ENCODE assay signal across 18 cellular contexts in the genomic region with DNA sequence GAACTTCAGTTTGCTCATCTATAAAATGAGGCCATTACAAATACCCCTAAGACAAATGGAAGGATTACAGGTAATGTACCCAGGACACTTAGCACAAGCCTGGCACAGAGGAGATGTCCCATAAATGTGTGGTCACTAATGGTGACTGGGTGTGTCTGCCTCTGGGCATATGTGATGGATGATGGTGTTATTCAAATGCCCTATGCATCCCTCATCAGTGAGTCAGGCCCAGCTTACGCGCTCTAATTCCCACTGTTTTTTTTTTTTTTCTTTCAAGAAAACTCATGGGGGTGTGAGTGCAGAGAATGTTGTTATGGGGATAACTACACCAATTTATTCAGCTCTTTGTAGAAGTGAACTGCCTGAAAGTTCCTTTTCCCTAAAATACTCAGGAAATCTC. TPM values are rescaled to one million over a fixed set of nuclear protein-coding genes. Genes with fewer than 3 reads are reported as not detected.
A peak's percentile ranks its signal among the peaks of the same experiment; 100 is the strongest.
DNase-seq lines count a peak whose midpoint lies in the region; ATAC-seq and TF ChIP-seq lines count a peak whose summit lies in the region.
"Had no signal": no experiment of that assay in that cellular context is flagged by ENCODE, and none has a peak within 500 bp of the region (broad histone marks: within the 10 kb centered on the region; RNA-seq: fewer than 3 reads in every experiment).

No MANE protein-coding gene starts in this region.

- TF ChIP-seq CTCF in brain microvascular endothelial cell (IDR thresholded peaks at IDR 0.05; ENCODE audit: low read depth, low read length, missing control alignments): no peak
- TF ChIP-seq CTCF in OCI-LY7 (conservative IDR thresholded peaks at IDR 0.05; ENCODE audit: low read length): no peak
- no peak for TF ChIP-seq CTCF in GM10248 (IDR thresholded peaks at IDR 0.05; ENCODE audit: control extremely low read depth, extremely low read depth, low read depth, missing control alignments)

- H3K27ac ChIP-seq in brain microvascular endothelial cell: no peak overlapping the region
- no peak overlapping the region for H3K27ac ChIP-seq in OCI-LY7 (ENCODE audit: low read depth, low read length, poor library complexity, severe bottlenecking)

- H3K9me2 ChIP-seq in OCI-LY7 (ENCODE audit: insufficient read depth, low read length): no peaks in the 10 kb centered on the region

- POLR2A ChIA-PET in OCI-LY7 (lab: Charles Lee) (no interaction called here), GM10248 (lab: Yijun Ruan, JAX) (no interaction called here)

- no peak overlapping the region for H3K4me2 ChIP-seq in OCI-LY7 (ENCODE audit: low read length)

- no peak for ATAC-seq in HG02678 (IDR thresholded peaks at IDR 0.05; ENCODE audit: unreplicated experiment)
- ATAC-seq: WTC11 had no signal

- peak; percentile 85 for DNase-seq in AG08395 (ENCODE audit: low spot score)
- DNase-seq in HT1080 (ENCODE audit: low read depth): peak; percentile 75
- peak; percentile 48 for DNase-seq in brain microvascular endothelial cell
- DNase-seq in islet precursor cell: peak; percentile 79
- DNase-seq in OCI-LY7 (ENCODE audit: low spot score): no peak
- DNase-seq in GM10248 (ENCODE audit: extremely low spot score): no peak
- DNase-seq in NCI-H510A treated with DMSO at 0.1 percent for 48 hours (lab: John Stamatoyannopoulos, UW): no peak
- DNase-seq: activated T-cell treated with anti-CD3 and anti-CD28 coated beads for 4 hours; adrenal gland; BE2C; effector CD4-positive, alpha-beta T cell; mesendoderm; NCI-H1436 treated with DMSO at 0.1 percent for 48 hours; NCI-H774; posterior cingulate gyrus; SIG-M5 had no signal

- H4K20me1 ChIP-seq in OCI-LY7 (ENCODE audit: insufficient read depth, low read length): no peaks in the 10 kb centered on the region

- in situ Hi-C loops in brain microvascular endothelial cell (cut with HindIII; ENCODE audit: low pct_ligation_motif_present, low sequenced_read_pairs): no loop called here

- H3K36me3 ChIP-seq in brain microvascular endothelial cell (replicated peaks): no peaks in the 10 kb centered on the region
- no peaks in the 10 kb centered on the region for H3K36me3 ChIP-seq in OCI-LY7 (ENCODE audit: insufficient read depth, low read length)
- H3K36me3 ChIP-seq: adrenal gland, BE2C had no signal

- CTCF ChIA-PET in OCI-LY7 (lab: Charles Lee; ENCODE audit: unreplicated experiment) (interaction anchor here (0.5 kb wide), 1 partner anchor 405 kb away, joined by 3 read pairs; no protein-coding TSS in a partner anchor), GM10248 (lab: Yijun Ruan, JAX) (interaction anchor here (2.4 kb wide), 1 partner anchor 331 kb away, joined by 6 read pairs; no protein-coding TSS in a partner anchor)

- BruUV-seq in OCI-LY7 (replicated peaks; lab: Mats Ljungman, UMichigan): no TSS peak

- H3K4me1 ChIP-seq in OCI-LY7 (ENCODE audit: insufficient read depth, low read length, poor library complexity, severe bottlenecking): peaks cover 5% of the 10 kb centered on the region

- H2AFZ ChIP-seq in OCI-LY7 (ENCODE audit: low read length): no peak overlapping the region

- no peak overlapping the region for H3K4me3 ChIP-seq in brain microvascular endothelial cell (ENCODE audit: low read depth, low read length)
- no peak overlapping the region for H3K4me3 ChIP-seq in OCI-LY7 (ENCODE audit: low read depth, low read length, poor library complexity, severe bottlenecking)
- H3K4me3 ChIP-seq: adrenal gland had no signal

- no peaks in the 10 kb centered on the region for H3K27me3 ChIP-seq in brain microvascular endothelial cell (replicated peaks)
- H3K27me3 ChIP-seq: adrenal gland, BE2C had no signal

- H3K79me2 ChIP-seq in OCI-LY7 (ENCODE audit: insufficient read depth, low read depth, low read length): no peaks in the 10 kb centered on the region

- no peaks in the 10 kb centered on the region for H3K9me3 ChIP-seq in OCI-LY7 (ENCODE audit: low read length)
- H3K9me3 ChIP-seq: adrenal gland, BE2C had no signal

- intact Hi-C loops in OCI-LY7 (cut with micrococcal nuclease; ENCODE audit: unreplicated experiment): no loop called here

RNA-seq across cellular contexts. Expression of a gene that starts 23.6 kb away (rescaled TPM):
- 63.0 and 64.9 TPM in 2 replicates for total RNA-seq in HT1080 (2014; rRNA removed; shearing (Covaris generic))
- polyA plus RNA-seq in HT1080 (2015; cell fraction: cytosol; rRNA removed): 49.5 and 50.2 TPM in 2 replicates
- 161 and 165 TPM in 2 replicates for polyA plus RNA-seq in HT1080 (2015; cell fraction: nucleus; rRNA removed)
- 54.0 and 66.1 TPM in 2 replicates for total RNA-seq in OCI-LY7 (2014; rRNA removed; shearing (Covaris generic))
- total RNA-seq in OCI-LY7 (2022): 61.6 and 76.5 TPM in 2 replicates

Comparison
In these comparisons a context has a peak if more than half of its experiments do, and no peak if none do; other contexts are left out.
1. DNase-seq: peak in AG08395 (single experiment), HT1080 (single experiment), brain microvascular endothelial cell (single experiment) and islet precursor cell (single experiment); none in OCI-LY7 (single experiment), GM10248 (single experiment) and NCI-H510A treated with DMSO at 0.1 percent for 48 hours (single experiment).